Comparison of ENCODE assay signal across 13 cellular contexts in genomic region chr14:99744199-99744872, GRCh38. TPM values are rescaled to one million over a fixed set of nuclear protein-coding genes. Genes with fewer than 3 reads are reported as not detected.
DNase-seq lines count a peak whose midpoint lies in the region; ATAC-seq and TF ChIP-seq lines count a peak whose summit lies in the region.
"Had no signal": no experiment of that assay in that cellular context is flagged by ENCODE, and none has a peak within 500 bp of the region (broad histone marks: within the 10 kb centered on the region; RNA-seq: fewer than 3 reads in every experiment).

No MANE protein-coding gene starts in this region.

- no peak overlapping the region; the same call in 1 of the 2 replicates for H3K9ac ChIP-seq in HUES64 (ENCODE audit: low read depth, low read length)

- WGBS in HUES64, result 5% methylated on average over 11 of the region's 11 CpGs

- DNase-seq in A673 (ENCODE audit: low spot score) (no peak), brain microvascular endothelial cell (no peak), iPS-NIHi7 (ENCODE audit: extremely low spot score) (peak; percentile 77), NCI-H1436 (lab: John Stamatoyannopoulos, UW) (no peak), T-helper 2 cell (no peak), DMS153 treated with DMSO at 0.1 percent for 48 hours (lab: John Stamatoyannopoulos, UW; ENCODE audit: unreplicated experiment) (no peak)
- DNase-seq: activated T-cell treated with anti-CD3 and anti-CD28 coated beads, Interleukin-2, amount 50 U/mL, for 72 hours; naive B cell; stimulated activated naive CD4-positive, alpha-beta T cell treated with Interleukin-2 at 50 U/mL for 16 hours had no signal

- intact Hi-C loops in A673 (cut with micrococcal nuclease; ENCODE audit: unreplicated experiment), result no loop called here

- H3K27ac ChIP-seq in A673 (ENCODE audit: low read depth, low read length, poor library complexity, severe bottlenecking), result no peak overlapping the region
- H3K27ac ChIP-seq in HUES64 (ENCODE audit: low read depth, low read length), result peak overlapping the region; percentile 49
- peak overlapping the region; percentile 35 for H3K27ac ChIP-seq in brain microvascular endothelial cell
- H3K27ac ChIP-seq: HL-60, VCaP had no signal

- in situ Hi-C loops in brain microvascular endothelial cell (cut with HindIII; ENCODE audit: low pct_ligation_motif_present, low sequenced_read_pairs), result no loop called here

- BruUV-seq in A673 (replicated peaks; lab: Mats Ljungman, UMichigan), result no TSS peak

- CTCF ChIA-PET in A673 (lab: Charles Lee), result interaction anchor here (0.9 kb wide), 1 partner anchor 14 kb away, joined by 5 read pairs; no protein-coding TSS in a partner anchor

- H3K36me3 ChIP-seq in A673 (ENCODE audit: insufficient read depth, low read length, poor library complexity, severe bottlenecking) (no peaks in the 10 kb centered on the region), HUES64 (ENCODE audit: insufficient read depth, low read length) (no peaks in the 10 kb centered on the region), brain microvascular endothelial cell (replicated peaks) (no peaks in the 10 kb centered on the region)

- no peaks in the 10 kb centered on the region for H3K27me3 ChIP-seq in A673 (replicated peaks; ENCODE audit: insufficient read depth, low read depth, low read length, poor library complexity)
- no peaks in the 10 kb centered on the region for H3K27me3 ChIP-seq in HUES64 (ENCODE audit: insufficient read depth, low read length)
- H3K27me3 ChIP-seq in brain microvascular endothelial cell (replicated peaks), result no peaks in the 10 kb centered on the region

- H3K4me1 ChIP-seq in A673 (ENCODE audit: insufficient read depth, low read length, poor library complexity, severe bottlenecking), result peaks cover 13% of the 10 kb centered on the region
- H3K4me1 ChIP-seq in HUES64 (ENCODE audit: insufficient read depth, low read length), result peaks cover 19% of the 10 kb centered on the region

- 0 out of 2 replicates have a peak, but pooled peaks have one; percentile 21 for TF ChIP-seq CTCF in A673 (conservative IDR thresholded peaks at IDR 0.05; ENCODE audit: low read depth, low read length)
- TF ChIP-seq CTCF in brain microvascular endothelial cell (IDR thresholded peaks at IDR 0.05; ENCODE audit: low read depth, low read length, missing control alignments), result no peak

- no peak for ATAC-seq in HG02759 (IDR thresholded peaks at IDR 0.05; ENCODE audit: unreplicated experiment)

- H3K4me3 ChIP-seq in A673 (ENCODE audit: low read depth, low read length, poor library complexity, severe bottlenecking) (no peak overlapping the region), HUES64 (ENCODE audit: low read length) (peak overlapping the region; percentile 21), brain microvascular endothelial cell (ENCODE audit: low read depth, low read length) (no peak overlapping the region)

- POLR2A ChIA-PET in A673 (lab: Charles Lee; ENCODE audit: low non-redundant PET), result no interaction called here

- H3K9me3 ChIP-seq in A673 (ENCODE audit: low read depth, low read length, poor library complexity, severe bottlenecking) (no peaks in the 10 kb centered on the region), HUES64 (ENCODE audit: insufficient read depth, low read depth, low read length) (no peaks in the 10 kb centered on the region)

RNA-seq across cellular contexts. Expression of gene EML1, which starts 48.9 kb away (rescaled TPM):
- 34.1 and 39.5 TPM in 2 replicates for total RNA-seq in A673 (2021)
- polyA plus RNA-seq in HUES64 (2013, experiment 1 of 2), result 16.4 TPM
- 19.3 TPM for polyA plus RNA-seq in HUES64 (2013, experiment 2 of 2)
